ENCODE assay signal across 25 cellular contexts in genomic region chr6:53873922-53874321, GRCh38.
"Had no signal": no experiment of that assay in that cellular context is flagged by ENCODE, and none has a peak within 500 bp of the region (broad histone marks: within the 10 kb centered on the region; RNA-seq: fewer than 3 reads in every experiment).

No MANE protein-coding gene starts in this region.

- H3K27ac ChIP-seq: adrenal gland, breast epithelium, SK-N-MC, WERI-Rb-1 had no signal

- H3K9me3 Mint-ChIP-seq: activated CD4-positive, alpha-beta memory T cell treated with anti-CD3 and anti-CD28 coated beads, Interleukin-2, amount 10 ng/mL, durations not matched to agents 7 days and 5 days; activated T-cell treated with anti-CD3 and anti-CD28 coated beads, Interleukin-2, amount 50 U/mL, for 72 hours had no signal

- H3K4me3 Mint-ChIP-seq: activated CD4-positive, alpha-beta memory T cell treated with anti-CD3 and anti-CD28 coated beads, Interleukin-2, amount 10 ng/mL, durations not matched to agents 7 days and 5 days; activated CD4-positive, alpha-beta T cell treated with anti-CD3 and anti-CD28 coated beads for 36 hours; activated naive CD8-positive, alpha-beta T cell treated with anti-CD3 and anti-CD28 coated beads, Interleukin-2, amount 10 ng/mL, durations not matched to agents 7 days and 5 days; activated T-cell treated with anti-CD3 and anti-CD28 coated beads, Interleukin-2, amount 50 U/mL, for 72 hours; T-cell had no signal

- H3K4me3 ChIP-seq: adrenal gland, breast epithelium, SK-N-MC had no signal

- H3K27me3 ChIP-seq: adrenal gland, breast epithelium had no signal

- H3K36me3 ChIP-seq: adrenal gland, breast epithelium, WERI-Rb-1 had no signal

- DNase-seq: activated CD4-positive, alpha-beta memory T cell treated with anti-CD3 and anti-CD28 coated beads, Interleukin-2, amount 10 ng/mL, durations not matched to agents 7 days and 5 days; activated CD4-positive, alpha-beta T cell treated with anti-CD3 and anti-CD28 coated beads for 36 hours; activated CD4-positive, alpha-beta T cell treated with anti-CD3 and anti-CD28 coated beads, Interleukin-2, amount 50 U/mL, for 1 hour; activated CD8-positive, alpha-beta memory T cell treated with anti-CD3 and anti-CD28 coated beads, Interleukin-2, amount 50 U/mL, for 4 hours; activated naive CD4-positive, alpha-beta T cell treated with anti-CD3 and anti-CD28 coated beads, Interleukin-2, amount 50 U/mL, for 16 hours; activated naive CD8-positive, alpha-beta T cell treated with anti-CD3 and anti-CD28 coated beads, Interleukin-2, amount 10 ng/mL, durations not matched to agents 7 days and 5 days; activated T-cell treated with anti-CD3 and anti-CD28 coated beads, Interleukin-2, amount 50 U/mL, for 72 hours; adrenal gland; aorta; central memory CD4-positive, alpha-beta T cell; NCI-H1092; NCI-H1417; NCI-H1930; NCI-H2171 treated with DMSO at 0.1 percent for 48 hours; NCI-H345; NCI-H510A; NCI-H526 treated with DMSO at 0.1 percent for 48 hours; NCI-H82; T-cell; T-helper 2 cell; T1000; WERI-Rb-1 had no signal

- H3K4me1 Mint-ChIP-seq: activated CD4-positive, alpha-beta memory T cell treated with anti-CD3 and anti-CD28 coated beads, Interleukin-2, amount 10 ng/mL, durations not matched to agents 7 days and 5 days; activated naive CD8-positive, alpha-beta T cell treated with anti-CD3 and anti-CD28 coated beads, Interleukin-2, amount 10 ng/mL, durations not matched to agents 7 days and 5 days had no signal

- ATAC-seq: activated CD4-positive, alpha-beta T cell treated with anti-CD3 and anti-CD28 coated beads for 36 hours; activated T-cell treated with anti-CD3 and anti-CD28 coated beads, Interleukin-2, amount 50 U/mL, for 72 hours; Right ventricle myocardium inferior; T-cell had no signal

- H3K9me3 ChIP-seq: breast epithelium had no signal

- H3K4me1 ChIP-seq: adrenal gland, breast epithelium had no signal

- H3K27ac Mint-ChIP-seq: activated CD4-positive, alpha-beta memory T cell treated with anti-CD3 and anti-CD28 coated beads, Interleukin-2, amount 10 ng/mL, durations not matched to agents 7 days and 5 days; activated CD4-positive, alpha-beta T cell treated with anti-CD3 and anti-CD28 coated beads for 36 hours; activated naive CD8-positive, alpha-beta T cell treated with anti-CD3 and anti-CD28 coated beads, Interleukin-2, amount 10 ng/mL, durations not matched to agents 7 days and 5 days; activated T-cell treated with anti-CD3 and anti-CD28 coated beads, Interleukin-2, amount 50 U/mL, for 72 hours; T-cell had no signal

- H3K27me3 Mint-ChIP-seq: activated CD4-positive, alpha-beta memory T cell treated with anti-CD3 and anti-CD28 coated beads, Interleukin-2, amount 10 ng/mL, durations not matched to agents 7 days and 5 days; activated CD4-positive, alpha-beta T cell treated with anti-CD3 and anti-CD28 coated beads for 36 hours; activated naive CD8-positive, alpha-beta T cell treated with anti-CD3 and anti-CD28 coated beads, Interleukin-2, amount 10 ng/mL, durations not matched to agents 7 days and 5 days; T-cell had no signal
